In the genomic region with DNA sequence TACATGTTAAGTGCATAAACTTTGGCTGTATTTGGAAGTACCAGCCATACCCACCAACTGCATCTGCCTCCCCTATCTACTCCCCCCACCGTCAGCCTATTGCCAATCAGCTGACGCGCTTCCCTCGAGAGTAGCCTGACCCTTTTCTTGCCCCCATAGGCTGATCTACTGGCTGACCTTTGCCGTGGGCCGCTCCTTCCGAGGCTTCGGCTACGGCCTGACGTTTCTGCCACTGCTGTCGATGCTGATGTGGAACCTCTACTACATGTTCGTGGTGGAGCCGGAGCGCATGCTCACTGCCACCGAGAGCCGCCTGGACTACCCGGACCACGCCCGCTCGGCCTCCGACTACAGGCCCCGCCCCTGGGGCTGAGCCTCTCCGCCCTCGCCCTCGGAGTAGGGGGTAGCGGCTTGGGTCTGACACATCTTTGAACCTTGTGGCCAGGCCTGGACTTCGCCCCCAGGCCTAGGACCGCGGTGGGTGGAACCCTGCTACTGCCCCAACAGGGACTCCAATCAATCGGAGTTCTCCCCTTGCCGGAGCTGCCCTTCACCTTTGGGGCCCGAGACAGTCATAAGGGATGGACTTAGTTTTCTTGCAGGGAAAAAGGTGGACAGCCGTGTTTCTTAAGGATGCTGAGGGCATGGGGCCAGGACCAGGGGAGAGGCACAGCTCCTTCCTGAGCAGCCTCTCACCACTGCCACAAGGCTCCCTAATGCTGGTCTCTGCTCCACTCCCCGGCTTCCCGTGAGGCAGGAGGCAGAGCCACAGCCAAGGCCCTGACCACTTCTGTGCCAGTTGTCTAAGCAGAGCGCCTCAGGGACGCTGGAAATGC, we compare ENCODE assay signal across 1 cellular context.
TF ChIP-seq lines count a peak whose summit lies in the region.

No MANE protein-coding gene starts in this region.

TF ChIP-seq in HepG2, 621 proteins besides CTCF, POLR2A, EP300 and RAD21 (continued from another document and continues in another):
- TF ChIP-seq CCAR2 (optimal IDR thresholded peaks at IDR 0.05; ENCODE audit: low read depth, low read length) (no peak), TOE1 (CRISPR knock-in tag; IDR thresholded peaks at IDR 0.05) (0 out of 2 replicates have a peak, but pooled peaks have one; percentile 38), ZNF883 (CRISPR knock-in tag; IDR thresholded peaks at IDR 0.05; ENCODE audit: not compliant biosample characterization) (peak; percentile 84), ZNF564 (CRISPR knock-in tag; IDR thresholded peaks at IDR 0.05) (no peak), ARNTL (CRISPR knock-in tag; IDR thresholded peaks at IDR 0.05) (no peak; the same call in 1 of the 2 replicates), ZNF230 (CRISPR knock-in tag; IDR thresholded peaks at IDR 0.05) (0 out of 2 replicates have a peak, but pooled peaks have one; percentile 55), REXO4 (CRISPR knock-in tag; IDR thresholded peaks at IDR 0.05; ENCODE audit: borderline replicate concordance) (no peak), RBM39 (IDR thresholded peaks at IDR 0.05; ENCODE audit: low read depth, low read length, poor library complexity, severe bottlenecking) (no peak), RXRA (CRISPR knock-in tag; IDR thresholded peaks at IDR 0.05) (peak; percentile 89), HES4 (CRISPR knock-in tag; IDR thresholded peaks at IDR 0.05; ENCODE audit: borderline replicate concordance) (no peak), KDM4B (CRISPR knock-in tag; IDR thresholded peaks at IDR 0.05) (no peak), ZNF839 (CRISPR knock-in tag; IDR thresholded peaks at IDR 0.05; ENCODE audit: borderline replicate concordance) (no peak), SNAI1 (CRISPR knock-in tag; IDR thresholded peaks at IDR 0.05; ENCODE audit: borderline replicate concordance) (no peak; the same call in 1 of the 2 replicates), KLF6 (CRISPR knock-in tag; IDR thresholded peaks at IDR 0.05) (peak; percentile 26; the same call in 1 of the 2 replicates), CHD4 (IDR thresholded peaks at IDR 0.05; ENCODE audit: borderline replicate concordance, low read length) (no peak), ATM (IDR thresholded peaks at IDR 0.05; ENCODE audit: borderline replicate concordance) (no peak), ZNF674 (CRISPR knock-in tag; IDR thresholded peaks at IDR 0.05; ENCODE audit: low read depth) (no peak), ATF7 (IDR thresholded peaks at IDR 0.05) (no peak), ATF7 (CRISPR knock-in tag; IDR thresholded peaks at IDR 0.05) (no peak), ZNF530 (CRISPR knock-in tag; IDR thresholded peaks at IDR 0.05; ENCODE audit: low read depth) (no peak), NBN (conservative IDR thresholded peaks at IDR 0.05) (no peak), AGO1 (IDR thresholded peaks at IDR 0.05; ENCODE audit: low read depth, low read length, poor library complexity, severe bottlenecking) (peak; percentile 66), CENPX (CRISPR knock-in tag; IDR thresholded peaks at IDR 0.05) (no peak), NFE2L1 (CRISPR knock-in tag; IDR thresholded peaks at IDR 0.05; ENCODE audit: borderline replicate concordance) (no peak), ZNF460 (CRISPR knock-in tag; IDR thresholded peaks at IDR 0.05; ENCODE audit: borderline replicate concordance) (no peak), ZNF292 (CRISPR knock-in tag; IDR thresholded peaks at IDR 0.05; ENCODE audit: borderline replicate concordance, low read depth) (0 out of 2 replicates have a peak, but pooled peaks have one; percentile 26), NCOA2 (CRISPR knock-in tag; IDR thresholded peaks at IDR 0.05) (peak; percentile 66), PHF20 (CRISPR knock-in tag; IDR thresholded peaks at IDR 0.05) (no peak; the same call in none of the 2 replicates), MYC (CRISPR knock-in tag; IDR thresholded peaks at IDR 0.05; ENCODE audit: borderline replicate concordance) (peak; percentile 76; the same call in 1 of the 2 replicates), ZNF264 (CRISPR knock-in tag; IDR thresholded peaks at IDR 0.05) (no peak), ATF1 (CRISPR knock-in tag; IDR thresholded peaks at IDR 0.05) (no peak), ZNF382 (CRISPR knock-in tag; IDR thresholded peaks at IDR 0.05; ENCODE audit: borderline replicate concordance) (no peak), MLLT10 (CRISPR knock-in tag; IDR thresholded peaks at IDR 0.05) (no peak), IKZF1 (IDR thresholded peaks at IDR 0.05) (no peak), ZNF496 (CRISPR knock-in tag; IDR thresholded peaks at IDR 0.05; ENCODE audit: insufficient replicate concordance) (no peak), KLF13 (CRISPR knock-in tag; IDR thresholded peaks at IDR 0.05) (no peak), ZNF598 (CRISPR knock-in tag; IDR thresholded peaks at IDR 0.05; ENCODE audit: borderline replicate concordance) (peak; percentile 70; the same call in 1 of the 2 replicates), KLF16 (CRISPR knock-in tag; IDR thresholded peaks at IDR 0.05) (peak in 1 of 2 experiments; percentile 30; a peak in 1 of 4 replicates)
- TF ChIP-seq, protein P1, sequence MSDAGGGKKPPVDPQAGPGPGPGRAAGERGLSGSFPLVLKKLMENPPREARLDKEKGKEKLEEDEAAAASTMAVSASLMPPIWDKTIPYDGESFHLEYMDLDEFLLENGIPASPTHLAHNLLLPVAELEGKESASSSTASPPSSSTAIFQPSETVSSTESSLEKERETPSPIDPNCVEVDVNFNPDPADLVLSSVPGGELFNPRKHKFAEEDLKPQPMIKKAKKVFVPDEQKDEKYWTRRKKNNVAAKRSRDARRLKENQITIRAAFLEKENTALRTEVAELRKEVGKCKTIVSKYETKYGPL (CRISPR knock-in tag; IDR thresholded peaks at IDR 0.05): no peak
- TF ChIP-seq, protein P2, sequence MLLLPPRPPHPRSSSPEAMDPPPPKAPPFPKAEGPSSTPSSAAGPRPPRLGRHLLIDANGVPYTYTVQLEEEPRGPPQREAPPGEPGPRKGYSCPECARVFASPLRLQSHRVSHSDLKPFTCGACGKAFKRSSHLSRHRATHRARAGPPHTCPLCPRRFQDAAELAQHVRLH (CRISPR knock-in tag; IDR thresholded peaks at IDR 0.05; ENCODE audit: borderline replicate concordance, low read depth): peak; percentile 48; the same call in 1 of the 2 replicates
- TF ChIP-seq, protein P3, sequence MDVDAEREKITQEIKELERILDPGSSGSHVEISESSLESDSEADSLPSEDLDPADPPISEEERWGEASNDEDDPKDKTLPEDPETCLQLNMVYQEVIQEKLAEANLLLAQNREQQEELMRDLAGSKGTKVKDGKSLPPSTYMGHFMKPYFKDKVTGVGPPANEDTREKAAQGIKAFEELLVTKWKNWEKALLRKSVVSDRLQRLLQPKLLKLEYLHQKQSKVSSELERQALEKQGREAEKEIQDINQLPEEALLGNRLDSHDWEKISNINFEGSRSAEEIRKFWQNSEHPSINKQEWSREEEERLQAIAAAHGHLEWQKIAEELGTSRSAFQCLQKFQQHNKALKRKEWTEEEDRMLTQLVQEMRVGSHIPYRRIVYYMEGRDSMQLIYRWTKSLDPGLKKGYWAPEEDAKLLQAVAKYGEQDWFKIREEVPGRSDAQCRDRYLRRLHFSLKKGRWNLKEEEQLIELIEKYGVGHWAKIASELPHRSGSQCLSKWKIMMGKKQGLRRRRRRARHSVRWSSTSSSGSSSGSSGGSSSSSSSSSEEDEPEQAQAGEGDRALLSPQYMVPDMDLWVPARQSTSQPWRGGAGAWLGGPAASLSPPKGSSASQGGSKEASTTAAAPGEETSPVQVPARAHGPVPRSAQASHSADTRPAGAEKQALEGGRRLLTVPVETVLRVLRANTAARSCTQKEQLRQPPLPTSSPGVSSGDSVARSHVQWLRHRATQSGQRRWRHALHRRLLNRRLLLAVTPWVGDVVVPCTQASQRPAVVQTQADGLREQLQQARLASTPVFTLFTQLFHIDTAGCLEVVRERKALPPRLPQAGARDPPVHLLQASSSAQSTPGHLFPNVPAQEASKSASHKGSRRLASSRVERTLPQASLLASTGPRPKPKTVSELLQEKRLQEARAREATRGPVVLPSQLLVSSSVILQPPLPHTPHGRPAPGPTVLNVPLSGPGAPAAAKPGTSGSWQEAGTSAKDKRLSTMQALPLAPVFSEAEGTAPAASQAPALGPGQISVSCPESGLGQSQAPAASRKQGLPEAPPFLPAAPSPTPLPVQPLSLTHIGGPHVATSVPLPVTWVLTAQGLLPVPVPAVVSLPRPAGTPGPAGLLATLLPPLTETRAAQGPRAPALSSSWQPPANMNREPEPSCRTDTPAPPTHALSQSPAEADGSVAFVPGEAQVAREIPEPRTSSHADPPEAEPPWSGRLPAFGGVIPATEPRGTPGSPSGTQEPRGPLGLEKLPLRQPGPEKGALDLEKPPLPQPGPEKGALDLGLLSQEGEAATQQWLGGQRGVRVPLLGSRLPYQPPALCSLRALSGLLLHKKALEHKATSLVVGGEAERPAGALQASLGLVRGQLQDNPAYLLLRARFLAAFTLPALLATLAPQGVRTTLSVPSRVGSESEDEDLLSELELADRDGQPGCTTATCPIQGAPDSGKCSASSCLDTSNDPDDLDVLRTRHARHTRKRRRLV (CRISPR knock-in tag; IDR thresholded peaks at IDR 0.05): no peak
- TF ChIP-seq, protein P4, sequence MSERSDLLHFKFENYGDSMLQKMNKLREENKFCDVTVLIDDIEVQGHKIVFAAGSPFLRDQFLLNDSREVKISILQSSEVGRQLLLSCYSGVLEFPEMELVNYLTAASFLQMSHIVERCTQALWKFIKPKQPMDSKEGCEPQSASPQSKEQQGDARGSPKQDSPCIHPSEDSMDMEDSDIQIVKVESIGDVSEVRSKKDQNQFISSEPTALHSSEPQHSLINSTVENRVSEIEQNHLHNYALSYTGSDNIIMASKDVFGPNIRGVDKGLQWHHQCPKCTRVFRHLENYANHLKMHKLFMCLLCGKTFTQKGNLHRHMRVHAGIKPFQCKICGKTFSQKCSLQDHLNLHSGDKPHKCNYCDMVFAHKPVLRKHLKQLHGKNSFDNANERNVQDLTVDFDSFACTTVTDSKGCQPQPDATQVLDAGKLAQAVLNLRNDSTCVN (CRISPR knock-in tag; IDR thresholded peaks at IDR 0.05; ENCODE audit: borderline replicate concordance): peak; percentile 61
- TF ChIP-seq, protein P5, sequence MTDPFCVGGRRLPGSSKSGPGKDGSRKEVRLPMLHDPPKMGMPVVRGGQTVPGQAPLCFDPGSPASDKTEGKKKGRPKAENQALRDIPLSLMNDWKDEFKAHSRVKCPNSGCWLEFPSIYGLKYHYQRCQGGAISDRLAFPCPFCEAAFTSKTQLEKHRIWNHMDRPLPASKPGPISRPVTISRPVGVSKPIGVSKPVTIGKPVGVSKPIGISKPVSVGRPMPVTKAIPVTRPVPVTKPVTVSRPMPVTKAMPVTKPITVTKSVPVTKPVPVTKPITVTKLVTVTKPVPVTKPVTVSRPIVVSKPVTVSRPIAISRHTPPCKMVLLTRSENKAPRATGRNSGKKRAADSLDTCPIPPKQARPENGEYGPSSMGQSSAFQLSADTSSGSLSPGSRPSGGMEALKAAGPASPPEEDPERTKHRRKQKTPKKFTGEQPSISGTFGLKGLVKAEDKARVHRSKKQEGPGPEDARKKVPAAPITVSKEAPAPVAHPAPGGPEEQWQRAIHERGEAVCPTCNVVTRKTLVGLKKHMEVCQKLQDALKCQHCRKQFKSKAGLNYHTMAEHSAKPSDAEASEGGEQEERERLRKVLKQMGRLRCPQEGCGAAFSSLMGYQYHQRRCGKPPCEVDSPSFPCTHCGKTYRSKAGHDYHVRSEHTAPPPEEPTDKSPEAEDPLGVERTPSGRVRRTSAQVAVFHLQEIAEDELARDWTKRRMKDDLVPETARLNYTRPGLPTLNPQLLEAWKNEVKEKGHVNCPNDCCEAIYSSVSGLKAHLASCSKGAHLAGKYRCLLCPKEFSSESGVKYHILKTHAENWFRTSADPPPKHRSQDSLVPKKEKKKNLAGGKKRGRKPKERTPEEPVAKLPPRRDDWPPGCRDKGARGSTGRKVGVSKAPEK (CRISPR knock-in tag; IDR thresholded peaks at IDR 0.05; ENCODE audit: borderline replicate concordance): no peak
- TF ChIP-seq, protein P6, sequence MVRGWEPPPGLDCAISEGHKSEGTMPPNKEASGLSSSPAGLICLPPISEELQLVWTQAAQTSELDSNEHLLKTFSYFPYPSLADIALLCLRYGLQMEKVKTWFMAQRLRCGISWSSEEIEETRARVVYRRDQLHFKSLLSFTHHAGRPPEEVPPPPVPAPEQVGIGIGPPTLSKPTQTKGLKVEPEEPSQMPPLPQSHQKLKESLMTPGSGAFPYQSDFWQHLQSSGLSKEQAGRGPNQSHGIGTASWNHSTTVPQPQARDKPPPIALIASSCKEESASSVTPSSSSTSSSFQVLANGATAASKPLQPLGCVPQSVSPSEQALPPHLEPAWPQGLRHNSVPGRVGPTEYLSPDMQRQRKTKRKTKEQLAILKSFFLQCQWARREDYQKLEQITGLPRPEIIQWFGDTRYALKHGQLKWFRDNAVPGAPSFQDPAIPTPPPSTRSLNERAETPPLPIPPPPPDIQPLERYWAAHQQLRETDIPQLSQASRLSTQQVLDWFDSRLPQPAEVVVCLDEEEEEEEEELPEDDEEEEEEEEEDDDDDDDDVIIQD (CRISPR knock-in tag; IDR thresholded peaks at IDR 0.05; ENCODE audit: low read depth): peak; percentile 74; the same call in 1 of the 2 replicates
- TF ChIP-seq, protein P7, sequence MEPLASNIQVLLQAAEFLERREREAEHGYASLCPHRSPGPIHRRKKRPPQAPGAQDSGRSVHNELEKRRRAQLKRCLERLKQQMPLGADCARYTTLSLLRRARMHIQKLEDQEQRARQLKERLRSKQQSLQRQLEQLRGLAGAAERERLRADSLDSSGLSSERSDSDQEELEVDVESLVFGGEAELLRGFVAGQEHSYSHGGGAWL (CRISPR knock-in tag; IDR thresholded peaks at IDR 0.05): no peak
- TF ChIP-seq, protein P8, sequence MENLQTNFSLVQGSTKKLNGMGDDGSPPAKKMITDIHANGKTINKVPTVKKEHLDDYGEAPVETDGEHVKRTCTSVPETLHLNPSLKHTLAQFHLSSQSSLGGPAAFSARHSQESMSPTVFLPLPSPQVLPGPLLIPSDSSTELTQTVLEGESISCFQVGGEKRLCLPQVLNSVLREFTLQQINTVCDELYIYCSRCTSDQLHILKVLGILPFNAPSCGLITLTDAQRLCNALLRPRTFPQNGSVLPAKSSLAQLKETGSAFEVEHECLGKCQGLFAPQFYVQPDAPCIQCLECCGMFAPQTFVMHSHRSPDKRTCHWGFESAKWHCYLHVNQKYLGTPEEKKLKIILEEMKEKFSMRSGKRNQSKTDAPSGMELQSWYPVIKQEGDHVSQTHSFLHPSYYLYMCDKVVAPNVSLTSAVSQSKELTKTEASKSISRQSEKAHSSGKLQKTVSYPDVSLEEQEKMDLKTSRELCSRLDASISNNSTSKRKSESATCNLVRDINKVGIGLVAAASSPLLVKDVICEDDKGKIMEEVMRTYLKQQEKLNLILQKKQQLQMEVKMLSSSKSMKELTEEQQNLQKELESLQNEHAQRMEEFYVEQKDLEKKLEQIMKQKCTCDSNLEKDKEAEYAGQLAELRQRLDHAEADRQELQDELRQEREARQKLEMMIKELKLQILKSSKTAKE (CRISPR knock-in tag; IDR thresholded peaks at IDR 0.05; ENCODE audit: borderline replicate concordance): peak; percentile 46; the same call in 1 of the 2 replicates
- TF ChIP-seq, protein P9, sequence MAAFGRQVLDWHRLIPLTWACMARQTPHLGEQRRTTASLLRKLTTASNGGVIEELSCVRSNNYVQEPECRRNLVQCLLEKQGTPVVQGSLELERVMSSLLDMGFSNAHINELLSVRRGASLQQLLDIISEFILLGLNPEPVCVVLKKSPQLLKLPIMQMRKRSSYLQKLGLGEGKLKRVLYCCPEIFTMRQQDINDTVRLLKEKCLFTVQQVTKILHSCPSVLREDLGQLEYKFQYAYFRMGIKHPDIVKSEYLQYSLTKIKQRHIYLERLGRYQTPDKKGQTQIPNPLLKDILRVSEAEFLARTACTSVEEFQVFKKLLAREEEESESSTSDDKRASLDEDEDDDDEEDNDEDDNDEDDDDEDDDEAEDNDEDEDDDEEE (CRISPR knock-in tag; IDR thresholded peaks at IDR 0.05): no peak
